Comparison of ENCODE assay signal across 10 cellular contexts in the genomic region with DNA sequence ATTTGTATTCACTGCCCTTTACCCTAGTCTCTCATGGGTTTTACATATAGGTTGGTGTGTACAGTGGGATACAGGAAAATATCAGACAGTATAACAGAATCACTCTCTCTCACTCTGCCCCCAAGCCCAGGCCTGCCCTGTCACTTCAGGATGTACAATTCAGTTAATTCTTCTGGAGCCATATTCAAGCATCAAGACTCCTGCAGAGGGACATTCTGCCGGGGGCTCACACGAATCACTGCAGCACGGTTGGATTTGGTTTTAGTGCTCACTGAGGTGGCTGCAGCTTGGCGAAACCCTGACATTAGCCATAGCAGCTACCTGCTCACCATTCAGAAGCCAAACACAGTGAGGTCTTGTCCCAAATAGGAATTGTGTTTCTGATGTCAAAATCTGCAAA.
A peak's percentile ranks its signal among the peaks of the same experiment; 100 is the strongest.
DNase-seq lines count a peak whose midpoint lies in the region; ATAC-seq and TF ChIP-seq lines count a peak whose summit lies in the region.
"Had no signal": no experiment of that assay in that cellular context is flagged by ENCODE, and none has a peak within 500 bp of the region (broad histone marks: within the 10 kb centered on the region; RNA-seq: fewer than 3 reads in every experiment).

No MANE protein-coding gene starts in this region.

- no peaks in the 10 kb centered on the region for H3K27me3 Mint-ChIP-seq in dendritic cell treated with granulocyte-macrophage colony-stimulating factor and Interleukin-4, amounts not matched to agents 40 ng/mL and 50 ng/mL, for 4 days

- no peaks in the 10 kb centered on the region for H3K36me3 ChIP-seq in prostate gland
- H3K36me3 ChIP-seq: pancreas had no signal

- TF ChIP-seq CTCF in AG04450 (IDR thresholded peaks at IDR 0.05; ENCODE audit: low read depth, low read length) (no peak), prostate gland (IDR thresholded peaks at IDR 0.05) (no peak)

- 73% methylated on average over 4 of the region's 4 CpGs for WGBS in prostate gland

- peaks cover 62% of the 10 kb centered on the region for H3K4me1 Mint-ChIP-seq in dendritic cell treated with granulocyte-macrophage colony-stimulating factor and Interleukin-4, amounts not matched to agents 40 ng/mL and 50 ng/mL, for 4 days (ENCODE audit: low read depth)

- peaks cover 3% of the 10 kb centered on the region for H3K4me1 ChIP-seq in prostate gland (replicated peaks)

- H3K27me3 ChIP-seq in AG04450 (ENCODE audit: control insufficient read depth, insufficient read depth, low read length) (no peaks in the 10 kb centered on the region), prostate gland (replicated peaks; ENCODE audit: insufficient read depth) (no peaks in the 10 kb centered on the region)
- H3K27me3 ChIP-seq: pancreas had no signal

- ATAC-seq in HG03039 (IDR thresholded peaks at IDR 0.05; ENCODE audit: unreplicated experiment), result no peak

- H3K27ac ChIP-seq in AG04450 (ENCODE audit: low read depth, low read length) (peak overlapping the region; percentile 47), prostate gland (peak overlapping the region; percentile 82 to 86)

- TF ChIP-seq POLR2A in prostate gland (IDR thresholded peaks at IDR 0.05), result no peak

- H3K4me3 Mint-ChIP-seq in dendritic cell treated with granulocyte-macrophage colony-stimulating factor and Interleukin-4, amounts not matched to agents 40 ng/mL and 50 ng/mL, for 4 days, result no peak overlapping the region

- H3K4me3 ChIP-seq in AG04450 (ENCODE audit: low read depth, low read length) (no peak overlapping the region), prostate gland (no peak overlapping the region)
- H3K4me3 ChIP-seq: pancreas had no signal

- peaks cover 23% of the 10 kb centered on the region for H3K9me3 Mint-ChIP-seq in dendritic cell treated with granulocyte-macrophage colony-stimulating factor and Interleukin-4, amounts not matched to agents 40 ng/mL and 50 ng/mL, for 4 days

- peaks cover 26% of the 10 kb centered on the region for H3K9me3 ChIP-seq in AG04450 (ENCODE audit: control insufficient read depth, insufficient read depth, low read length)
- no peaks in the 10 kb centered on the region for H3K9me3 ChIP-seq in prostate gland
- H3K9me3 ChIP-seq: pancreas had no signal

- intact Hi-C loops in dendritic cell treated with granulocyte-macrophage colony-stimulating factor and Interleukin-4, amounts not matched to agents 40 ng/mL and 50 ng/mL, for 4 days (cut with micrococcal nuclease), result loop anchor here (5.0 kb wide), 1 partner anchor 47 kb away; no protein-coding TSS in a partner anchor
- intact Hi-C loops in prostate gland (cut with DNase I), result no loop called here

- peaks cover 26% of the 10 kb centered on the region for H3K36me3 Mint-ChIP-seq in dendritic cell treated with granulocyte-macrophage colony-stimulating factor and Interleukin-4, amounts not matched to agents 40 ng/mL and 50 ng/mL, for 4 days (ENCODE audit: low read depth)

- peak overlapping the region; percentile 98 for H3K27ac Mint-ChIP-seq in dendritic cell treated with granulocyte-macrophage colony-stimulating factor and Interleukin-4, amounts not matched to agents 40 ng/mL and 50 ng/mL, for 4 days

- CTCF ChIA-PET in AG04450 (lab: Charles Lee), result no interaction called here

- DNase-seq in AG04450 (ENCODE audit: low read depth, low spot score) (no peak), HT-29 (ENCODE audit: low spot score) (peak; percentile 3), prostate gland (ENCODE audit: low spot score) (no peak), NCI-H2029 treated with DMSO at 0.1 percent for 48 hours (lab: John Stamatoyannopoulos, UW) (no peak), CD1c-positive myeloid dendritic cell (ENCODE audit: extremely low spot score) (no peak), AG08396 (ENCODE audit: low spot score) (no peak)
- DNase-seq: NCI-H1092 treated with DMSO at 0.1 percent for 48 hours had no signal

- POLR2A ChIA-PET in AG04450 (lab: Yijun Ruan, JAX), result no interaction called here
